ENCODE assay signal across 4 cellular contexts in genomic region chr10:123424537-123424936, GRCh38.
"Had no signal": no experiment of that assay in that cellular context is flagged by ENCODE, and none has a peak within 500 bp of the region (broad histone marks: within the 10 kb centered on the region; RNA-seq: fewer than 3 reads in every experiment).

No MANE protein-coding gene starts in this region.

- H3K4me1 Mint-ChIP-seq: IgD-negative memory B cell had no signal

- DNase-seq: IMR-90, KBM-7 had no signal

- H3K4me3 Mint-ChIP-seq: IgD-negative memory B cell had no signal

- H3K27ac Mint-ChIP-seq: IgD-negative memory B cell had no signal

- H3K27ac ChIP-seq: HL-60 had no signal
